Comparison of ENCODE assay signal across 26 cellular contexts in genomic region chr6:154520280-154520679, GRCh38. TPM values are rescaled to one million over a fixed set of nuclear protein-coding genes. Genes with fewer than 3 reads are reported as not detected.
"Had no signal": no experiment of that assay in that cellular context is flagged by ENCODE, and none has a peak within 500 bp of the region (broad histone marks: within the 10 kb centered on the region; RNA-seq: fewer than 3 reads in every experiment).

No MANE protein-coding gene starts in this region.

- H3K36me3 Mint-ChIP-seq: activated naive CD8-positive, alpha-beta T cell treated with anti-CD3 and anti-CD28 coated beads, Interleukin-2, amount 10 ng/mL, durations not matched to agents 7 days and 5 days had no signal

- H3K4me3 Mint-ChIP-seq: activated CD8-positive, alpha-beta T cell treated with anti-CD3 and anti-CD28 coated beads for 36 hours; activated naive CD8-positive, alpha-beta T cell treated with anti-CD3 and anti-CD28 coated beads, Interleukin-2, amount 10 ng/mL, durations not matched to agents 7 days and 5 days; activated T-cell treated with anti-CD3 and anti-CD28 coated beads, Interleukin-2, amount 50 U/mL, for 72 hours; T-helper 17 cell had no signal

- H3K4me1 ChIP-seq: adrenal gland, Peyer's patch, SJSA1 had no signal

- H3K27me3 ChIP-seq: adrenal gland, Peyer's patch, SJSA1 had no signal

- H3K36me3 ChIP-seq: adrenal gland, Peyer's patch, SJSA1, WERI-Rb-1 had no signal

- H3K9me3 ChIP-seq: adrenal gland, Peyer's patch, SJSA1 had no signal

- H3K27ac ChIP-seq: adrenal gland, Peyer's patch, RWPE1, SJSA1, WERI-Rb-1 had no signal

- H3K27ac Mint-ChIP-seq: activated CD8-positive, alpha-beta T cell treated with anti-CD3 and anti-CD28 coated beads for 36 hours; activated naive CD8-positive, alpha-beta T cell treated with anti-CD3 and anti-CD28 coated beads, Interleukin-2, amount 10 ng/mL, durations not matched to agents 7 days and 5 days; activated T-cell treated with anti-CD3 and anti-CD28 coated beads, Interleukin-2, amount 50 U/mL, for 72 hours; activated T-helper 2 cell treated with anti-CD3 and anti-CD28 coated beads, Interferon-gamma antibody, Interleukin-2, Interleukin-4, amounts not matched to agents 10 μg/mL and 5 μg/mL and 100 μg/mL, durations not matched to agents 14 hours and 24 hours and 36 hours; T-helper 17 cell had no signal

- ATAC-seq: activated CD8-positive, alpha-beta T cell treated with anti-CD3 and anti-CD28 coated beads for 36 hours; activated T-cell treated with anti-CD3 and anti-CD28 coated beads, Interleukin-2, amount 50 U/mL, for 72 hours; T-helper 17 cell had no signal

- H3K4me1 Mint-ChIP-seq: activated naive CD8-positive, alpha-beta T cell treated with anti-CD3 and anti-CD28 coated beads, Interleukin-2, amount 10 ng/mL, durations not matched to agents 7 days and 5 days had no signal

- H3K4me3 ChIP-seq: adrenal gland, Peyer's patch, SJSA1 had no signal

- DNase-seq: activated CD4-positive, alpha-beta T cell treated with anti-CD3 and anti-CD28 coated beads for 4 hours; activated CD8-positive, alpha-beta memory T cell treated with anti-CD3 and anti-CD28 coated beads, Interleukin-2, amount 50 U/mL, for 4 hours; activated CD8-positive, alpha-beta T cell treated with anti-CD3 and anti-CD28 coated beads for 36 hours; activated gamma-delta T cell treated with Interleukin-2 at 50 U/mL for 16 hours; activated naive CD4-positive, alpha-beta T cell treated with anti-CD3 and anti-CD28 coated beads, Interleukin-2, amount 50 U/mL, for 16 hours; activated naive CD8-positive, alpha-beta T cell treated with anti-CD3 and anti-CD28 coated beads, Interleukin-2, amount 10 ng/mL, durations not matched to agents 7 days and 5 days; activated T-cell treated with anti-CD3 and anti-CD28 coated beads, Interleukin-2, amount 50 U/mL, for 72 hours; adrenal gland; anterior cingulate cortex; cerebellar nuclear complex; Kasumi-1; NCI-H1105; NCI-H1436; NCI-H1694 treated with DMSO at 0.1 percent for 48 hours; NCI-H2029 treated with DMSO at 0.1 percent for 48 hours; NCI-H510A treated with DMSO at 0.1 percent for 48 hours; NCI-H69; NK-92 treated with Interleukin-12 subunit alpha and Interleukin-12 subunit beta, amount 100 ng/mL, for 24 hours; Peyer's patch; Right ventricle myocardium superior; T-helper 17 cell; T-helper 9 cell; WERI-Rb-1 had no signal

- H3K9me3 Mint-ChIP-seq: activated CD8-positive, alpha-beta T cell treated with anti-CD3 and anti-CD28 coated beads for 36 hours; activated naive CD8-positive, alpha-beta T cell treated with anti-CD3 and anti-CD28 coated beads, Interleukin-2, amount 10 ng/mL, durations not matched to agents 7 days and 5 days; activated T-cell treated with anti-CD3 and anti-CD28 coated beads, Interleukin-2, amount 50 U/mL, for 72 hours; activated T-helper 2 cell treated with anti-CD3 and anti-CD28 coated beads, Interferon-gamma antibody, Interleukin-2, Interleukin-4, amounts not matched to agents 10 μg/mL and 5 μg/mL and 100 μg/mL, durations not matched to agents 14 hours and 24 hours and 36 hours had no signal

RNA-seq across cellular contexts. Expression of gene CNKSR3, which starts 9.8 kb away (rescaled TPM):
- total RNA-seq: activated naive CD8-positive, alpha-beta T cell treated with anti-CD3 and anti-CD28 coated beads, Interleukin-2, amount 10 ng/mL, durations not matched to agents 7 days and 5 days; T-helper 17 cell had no signal
